Comparison of ENCODE assay signal across 8 cellular contexts in genomic region chr1:93079685-93080141, GRCh38. TPM values are rescaled to one million over a fixed set of nuclear protein-coding genes. Genes with fewer than 3 reads are reported as not detected.
DNase-seq lines count a peak whose midpoint lies in the region; ATAC-seq and TF ChIP-seq lines count a peak whose summit lies in the region.

No MANE protein-coding gene starts in this region.

- peaks cover 47% of the 10 kb centered on the region for H3K4me1 Mint-ChIP-seq in activated T-cell treated with anti-CD3 and anti-CD28 coated beads, Interleukin-2, amount 50 U/mL, for 72 hours (ENCODE audit: low read depth)
- H3K4me1 Mint-ChIP-seq in neural progenitor cell = peaks cover 10% of the 10 kb centered on the region

- H2AFZ ChIP-seq in neural progenitor cell (replicated peaks) = peak overlapping the region; percentile 94

- peak overlapping the region; percentile 83 for H3K4me2 ChIP-seq in neural progenitor cell

- ATAC-seq in activated T-cell treated with anti-CD3 and anti-CD28 coated beads, Interleukin-2, amount 50 U/mL, for 72 hours (replicated peaks in 1 of 2) = peak in 1 of 2 donors; percentile 5
- ATAC-seq in foreskin keratinocyte (peak; percentile 12), HG02642 (IDR thresholded peaks at IDR 0.05; ENCODE audit: poor library complexity, unreplicated experiment) (no peak), GM21423 (IDR thresholded peaks at IDR 0.05; ENCODE audit: unreplicated experiment) (no peak)

- peaks cover 57% of the 10 kb centered on the region for H3K79me2 ChIP-seq in neural progenitor cell (ENCODE audit: low read depth)

- peaks cover 16% of the 10 kb centered on the region for H3K9me3 ChIP-seq in neural progenitor cell (ENCODE audit: low read depth)

- no peaks in the 10 kb centered on the region for H3K27me3 Mint-ChIP-seq in activated T-cell treated with anti-CD3 and anti-CD28 coated beads, Interleukin-2, amount 50 U/mL, for 72 hours (ENCODE audit: low read depth)
- peaks cover 5% of the 10 kb centered on the region for H3K27me3 Mint-ChIP-seq in neural progenitor cell (ENCODE audit: insufficient read depth, low read depth)

- peaks cover 10% of the 10 kb centered on the region for H3F3A ChIP-seq in neural progenitor cell (ENCODE audit: low read depth)

- peak overlapping the region; percentile 96 for H3K27ac Mint-ChIP-seq in activated T-cell treated with anti-CD3 and anti-CD28 coated beads, Interleukin-2, amount 50 U/mL, for 72 hours
- H3K27ac Mint-ChIP-seq in neural progenitor cell = peak overlapping the region; percentile 94

- H3K36me3 ChIP-seq in neural progenitor cell = peaks cover 21% of the 10 kb centered on the region

- H3K27ac ChIP-seq in foreskin keratinocyte (peak overlapping the region; percentile 78), neural progenitor cell (peak overlapping the region; percentile 95)

- DNase-seq in NCI-H1417 (lab: John Stamatoyannopoulos, UW) = peak in 2 of 3 experiments; percentile 5 to 65
- no peak for DNase-seq in NCI-H1417 treated with DMSO at 0.1 percent for 48 hours (lab: John Stamatoyannopoulos, UW)
- peak; percentile 39 for DNase-seq in NCI-H2171 treated with DMSO at 0.1 percent for 48 hours (lab: John Stamatoyannopoulos, UW)
- peak; percentile 28 to 37 for DNase-seq in activated T-cell treated with anti-CD3 and anti-CD28 coated beads, Interleukin-2, amount 50 U/mL, for 72 hours
- no peak for DNase-seq in foreskin keratinocyte
- DNase-seq in neural progenitor cell (ENCODE audit: low spot score) = peak; percentile 54

- H4K20me1 ChIP-seq in neural progenitor cell (ENCODE audit: low read depth) = peaks cover 28% of the 10 kb centered on the region

- no peaks in the 10 kb centered on the region for H3K9me3 Mint-ChIP-seq in activated T-cell treated with anti-CD3 and anti-CD28 coated beads, Interleukin-2, amount 50 U/mL, for 72 hours
- H3K9me3 Mint-ChIP-seq in neural progenitor cell = peaks cover 21% of the 10 kb centered on the region

- peak overlapping the region; percentile 82 for H3K4me3 ChIP-seq in neural progenitor cell

- no peak for TF ChIP-seq CTCF in foreskin keratinocyte (conservative IDR thresholded peaks at IDR 0.05)
- no peak for TF ChIP-seq CTCF in neural progenitor cell (IDR thresholded peaks at IDR 0.05)

- H3K4me3 Mint-ChIP-seq in activated T-cell treated with anti-CD3 and anti-CD28 coated beads, Interleukin-2, amount 50 U/mL, for 72 hours = peak overlapping the region; percentile 97 to 98
- H3K4me3 Mint-ChIP-seq in neural progenitor cell = peak overlapping the region; percentile 96

- peak overlapping the region; percentile 95 for H3K9ac ChIP-seq in neural progenitor cell

- peaks cover 16% of the 10 kb centered on the region for H3K4me1 ChIP-seq in foreskin keratinocyte
- peaks cover 15% of the 10 kb centered on the region for H3K4me1 ChIP-seq in neural progenitor cell

- peaks cover 8 to 23% of the 10 kb centered on the region in 2 donors for H3K36me3 Mint-ChIP-seq in activated T-cell treated with anti-CD3 and anti-CD28 coated beads, Interleukin-2, amount 50 U/mL, for 72 hours (ENCODE audit: insufficient read depth in 2 of 2)
- peaks cover 22% of the 10 kb centered on the region for H3K36me3 Mint-ChIP-seq in neural progenitor cell

- H3K27me3 ChIP-seq in foreskin keratinocyte (no peaks in the 10 kb centered on the region), neural progenitor cell (no peaks in the 10 kb centered on the region)

RNA-seq across cellular contexts. Expression of gene MTF2, which starts 0.6 kb away (rescaled TPM):
- total RNA-seq in activated T-cell treated with anti-CD3 and anti-CD28 coated beads, Interleukin-2, amount 50 U/mL, for 72 hours = 10 to 100 TPM; 45.6 to 51.7 TPM
- total RNA-seq in foreskin keratinocyte (17.5 and 18.9 TPM in 2 replicates), neural progenitor cell (ENCODE audit: low replicate concordance) (118 and 149 TPM in 2 replicates)
- polyA plus RNA-seq in foreskin keratinocyte = 4.6 and 6.9 TPM in 2 replicates

Comparison
In these comparisons a context has a peak if more than half of its experiments do, and no peak if none do; other contexts are left out.
1. DNase-seq: peak in NCI-H1417 (2 of 3), NCI-H2171 treated with DMSO at 0.1 percent for 48 hours (single experiment), activated T-cell treated with anti-CD3 and anti-CD28 coated beads, Interleukin-2, amount 50 U/mL, for 72 hours (2 of 2) and neural progenitor cell (single experiment); none in NCI-H1417 treated with DMSO at 0.1 percent for 48 hours (single experiment) and foreskin keratinocyte (0 of 2).